In the genomic region with DNA sequence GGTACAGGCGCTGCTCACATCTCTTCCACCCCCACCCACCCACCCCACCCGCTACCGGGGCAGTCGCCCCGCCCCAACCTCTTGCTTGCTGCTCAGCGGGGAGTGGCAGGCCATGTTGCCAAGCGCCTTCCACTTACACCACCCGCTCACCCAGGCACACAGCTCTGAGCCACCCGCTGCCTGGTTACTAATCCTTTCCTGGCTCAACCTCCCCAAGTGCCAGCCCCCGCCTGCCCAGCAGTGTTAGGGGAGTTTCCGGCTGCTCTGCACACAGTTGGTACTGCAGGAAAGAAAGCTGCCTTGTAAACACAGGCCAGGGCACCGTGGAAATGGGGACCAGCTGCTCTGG, we compare ENCODE assay signal across 14 cellular contexts. TPM values are rescaled to one million over a fixed set of nuclear protein-coding genes. Genes with fewer than 3 reads are reported as not detected.
A peak's percentile ranks its signal among the peaks of the same experiment; 100 is the strongest.
DNase-seq lines count a peak whose midpoint lies in the region; FAIRE-seq and TF ChIP-seq lines count a peak whose summit lies in the region.
"Had no signal": no experiment of that assay in that cellular context is flagged by ENCODE, and none has a peak within 500 bp of the region (broad histone marks: within the 10 kb centered on the region; RNA-seq: fewer than 3 reads in every experiment).

No MANE protein-coding gene starts in this region.

- H3K27ac ChIP-seq in RWPE1 (peak overlapping the region; percentile 61), left ventricle myocardium inferior (replicated peaks) (no peak overlapping the region)

- no peak overlapping the region for H2AFZ ChIP-seq in Loucy (ENCODE audit: low read length)

- no peaks in the 10 kb centered on the region for H4K20me1 ChIP-seq in Loucy (ENCODE audit: insufficient read depth, low read length, poor library complexity, severe bottlenecking)

- CTCF ChIA-PET in RWPE1 (lab: Yijun Ruan, JAX) = interaction anchor here (0.6 to 0.7 kb wide), 2 partner anchors 14 to 44 kb away, joined by 3 read pairs; no protein-coding TSS in a partner anchor

- DNase-seq in A172 (ENCODE audit: low spot score) = peak; percentile 33
- DNase-seq in RWPE1 (ENCODE audit: low spot score) = peak; percentile 20
- DNase-seq in iris pigment epithelial cell (ENCODE audit: low read depth) = peak; percentile 16
- DNase-seq in GM19239 (ENCODE audit: insufficient read length, low spot score) = no peak
- DNase-seq in activated effector memory CD4-positive, alpha-beta T cell treated with Interleukin-2 at 50 U/mL for 16 hours = no peak
- no peak for DNase-seq in HUDEP-2 (lab: John Stamatoyannopoulos, UW; ENCODE audit: unreplicated experiment in 76 of 76)
- no peak for DNase-seq in left ventricle myocardium inferior
- DNase-seq: Karpas-422; PC-3; stimulated activated CD4-positive, alpha-beta T cell treated with anti-CD3 and anti-CD28 coated beads, Interleukin-1b, Interleukin-23, amount 100 ng/mL, for 48 hours; stimulated activated naive CD8-positive, alpha-beta T cell treated with anti-CD3 and anti-CD28 coated beads, Interleukin-15, Interleukin-2, amounts not matched to agents 100 U/mL and 50 U/mL, for 24 hours; T-helper 9 cell had no signal

- no peaks in the 10 kb centered on the region for H3F3A ChIP-seq in Loucy (ENCODE audit: low read depth)

- no peak overlapping the region for H3K4me2 ChIP-seq in Loucy (ENCODE audit: low read depth, low read length, poor library complexity, severe bottlenecking)

- FAIRE-seq in GM19239 (lab: Jason Lieb, UNC) = no peak

- H3K9me3 ChIP-seq in Loucy (ENCODE audit: insufficient read depth, low read depth, low read length) (no peaks in the 10 kb centered on the region), left ventricle myocardium inferior (replicated peaks) (no peaks in the 10 kb centered on the region)

- H3K27me3 ChIP-seq in Loucy (ENCODE audit: insufficient read depth, low read length, poor library complexity, severe bottlenecking) (no peaks in the 10 kb centered on the region), left ventricle myocardium inferior (ENCODE audit: low read depth) (no peaks in the 10 kb centered on the region)

- TF ChIP-seq CTCF in Loucy (conservative IDR thresholded peaks at IDR 0.05; ENCODE audit: low read length) = no peak
- TF ChIP-seq CTCF in RWPE1 (conservative IDR thresholded peaks at IDR 0.05; ENCODE audit: low read depth) = no peak
- TF ChIP-seq CTCF in left ventricle myocardium inferior (IDR thresholded peaks at IDR 0.05; ENCODE audit: borderline replicate concordance) = no peak

- no peaks in the 10 kb centered on the region for H3K36me3 ChIP-seq in Loucy (ENCODE audit: insufficient read depth, low read length)
- H3K36me3 ChIP-seq in left ventricle myocardium inferior = no peaks in the 10 kb centered on the region

- H3K9ac ChIP-seq in Loucy (ENCODE audit: low read depth, low read length, poor library complexity, severe bottlenecking) = no peak overlapping the region

- peaks cover 6% of the 10 kb centered on the region for H3K4me1 ChIP-seq in Loucy (ENCODE audit: insufficient read depth, low read length, poor library complexity, severe bottlenecking)
- H3K4me1 ChIP-seq in left ventricle myocardium inferior = peaks cover 8% of the 10 kb centered on the region

- POLR2A ChIA-PET in RWPE1 (lab: Yijun Ruan, JAX; ENCODE audit: low non-redundant PET) = no interaction called here

- H3K9me2 ChIP-seq in Loucy (replicated peaks; ENCODE audit: low read depth, low read length) = no peaks in the 10 kb centered on the region

- no peaks in the 10 kb centered on the region for H3K79me2 ChIP-seq in Loucy (ENCODE audit: insufficient read depth, low read length)

- intact Hi-C loops in left ventricle myocardium inferior (cut with micrococcal nuclease) = no loop called here

- H3K4me3 ChIP-seq in Loucy (ENCODE audit: low read length, poor library complexity, severe bottlenecking) (peak overlapping the region; percentile 34), left ventricle myocardium inferior (no peak overlapping the region)

RNA-seq across cellular contexts. Expression of a gene that starts 56.2 kb away (rescaled TPM):
- total RNA-seq in A172 (2014; rRNA removed; shearing (Covaris generic)) = not detected in 2 replicates
- total RNA-seq in left ventricle myocardium inferior = not detected
- total RNA-seq: osteoblast, PC-3 had no signal

Comparison
In these comparisons a context has a peak if more than half of its experiments do, and no peak if none do; other contexts are left out.
1. DNase-seq: peak in A172 (single experiment), RWPE1 (single experiment) and iris pigment epithelial cell (single experiment); none in GM19239 (single experiment), activated effector memory CD4-positive, alpha-beta T cell treated with Interleukin-2 at 50 U/mL for 16 hours (single experiment), HUDEP-2 (0 of 76) and left ventricle myocardium inferior (single experiment).